ENCODE assay signal across 8 cellular contexts in genomic region chr7:157568785-157569584, GRCh38.
A peak's percentile ranks its signal among the peaks of the same experiment; 100 is the strongest.
DNase-seq lines count a peak whose midpoint lies in the region; ATAC-seq and TF ChIP-seq lines count a peak whose summit lies in the region.

No MANE protein-coding gene starts in this region.

- H3K4me3 ChIP-seq in fibroblast of villous mesenchyme (ENCODE audit: low read depth, low read length) (peak overlapping the region; percentile 52), neuronal stem cell (ENCODE audit: low read length in 2 of 2) (peak overlapping the region in 1 of 2 donors; percentile 18)

- H3K4ac ChIP-seq in H9 (ENCODE audit: low read depth, low read length) = no peak overlapping the region
- H3K4ac ChIP-seq in neuronal stem cell (ENCODE audit: low read length) = no peak overlapping the region

- no peaks in the 10 kb centered on the region for H4K20me1 ChIP-seq in H9 (ENCODE audit: control insufficient read depth, insufficient read depth, insufficient read length)

- H2BK15ac ChIP-seq in H9 (ENCODE audit: low read depth, low read length) = no peak overlapping the region
- peak overlapping the region; percentile 41 for H2BK15ac ChIP-seq in neuronal stem cell (ENCODE audit: low read length)

- H3K27ac ChIP-seq in H9 (ENCODE audit: insufficient read length, low read depth, low read length) (no peak overlapping the region), neuronal stem cell (replicated peaks; ENCODE audit: low read length) (no peak overlapping the region)

- H3T11ph ChIP-seq in H9 (ENCODE audit: low read length) = no peak overlapping the region

- peaks cover 15 to 18% of the 10 kb centered on the region in 2 experiments for H3K4me1 Mint-ChIP-seq in H9
- H3K4me1 Mint-ChIP-seq in activated T-cell treated with anti-CD3 and anti-CD28 coated beads, Interleukin-2, amount 50 U/mL, for 72 hours (ENCODE audit: low read depth) = peaks cover 46% of the 10 kb centered on the region

- TF ChIP-seq CTCF in H9 (conservative IDR thresholded peaks at IDR 0.05) = no peak
- TF ChIP-seq CTCF in fibroblast of villous mesenchyme (IDR thresholded peaks at IDR 0.05; ENCODE audit: insufficient read depth, low read depth, low read length) = no peak

- no peak overlapping the region for H3K23ac ChIP-seq in H9 (ENCODE audit: insufficient read length, low read depth, low read length)
- H3K23ac ChIP-seq in neuronal stem cell (ENCODE audit: low read depth, low read length, poor library complexity) = peak overlapping the region; percentile 18

- H2AK5ac ChIP-seq in H9 (ENCODE audit: insufficient read length, low read length) (no peak overlapping the region), neuronal stem cell (ENCODE audit: low read depth, low read length) (no peak overlapping the region)

- H2BK120ac ChIP-seq in H9 (ENCODE audit: low read depth, low read length, poor library complexity, severe bottlenecking) (no peak overlapping the region), neuronal stem cell (ENCODE audit: low read depth, low read length) (no peak overlapping the region)

- H3K36me3 ChIP-seq in neuronal stem cell (replicated peaks in 1 of 2; ENCODE audit: control insufficient read depth in 2 of 2, insufficient read depth in 2 of 2, low read length in 2 of 2) = peaks cover 32 to 100% of the 10 kb centered on the region in 2 donors

- no peak overlapping the region for H3K18ac ChIP-seq in H9 (ENCODE audit: insufficient read length, low read depth, low read length)
- peak overlapping the region; percentile 41 for H3K18ac ChIP-seq in neuronal stem cell (ENCODE audit: low read length)

- H3K4me1 ChIP-seq in H9 (ENCODE audit: insufficient read depth, low read length) (no peaks in the 10 kb centered on the region), neuronal stem cell (ENCODE audit: control insufficient read depth in 2 of 2, insufficient read depth in 1 of 2, low read depth in 1 of 2, low read length in 2 of 2) (peaks cover 22 to 26% of the 10 kb centered on the region in 2 donors)

- H3K14ac ChIP-seq in H9 (ENCODE audit: insufficient read depth, low read length) (peak overlapping the region; percentile 51; the same call in 1 of the 2 replicates), neuronal stem cell (ENCODE audit: low read length) (peak overlapping the region; percentile 33)

- H3K79me1 ChIP-seq in H9 (ENCODE audit: insufficient read depth, low read depth, low read length, poor library complexity, severe bottlenecking) = no peaks in the 10 kb centered on the region
- H3K79me1 ChIP-seq in neuronal stem cell (ENCODE audit: low read depth, low read length) = no peaks in the 10 kb centered on the region

- no peak overlapping the region for H2AFZ ChIP-seq in H9 (ENCODE audit: low read length)
- no peak overlapping the region for H2AFZ ChIP-seq in neuronal stem cell (ENCODE audit: low read length)

- peaks cover 98% of the 10 kb centered on the region for H3K27me3 Mint-ChIP-seq in H9 (ENCODE audit: low read depth)
- peaks cover 6% of the 10 kb centered on the region for H3K27me3 Mint-ChIP-seq in activated T-cell treated with anti-CD3 and anti-CD28 coated beads, Interleukin-2, amount 50 U/mL, for 72 hours (ENCODE audit: low read depth)

- H2BK12ac ChIP-seq in H9 (ENCODE audit: insufficient read length, low read depth, low read length) = no peak overlapping the region
- H2BK12ac ChIP-seq in neuronal stem cell (ENCODE audit: low read length) = no peak overlapping the region

- no peaks in the 10 kb centered on the region for H3K79me2 ChIP-seq in H9 (ENCODE audit: insufficient read depth, low read length)

- DNase-seq in CD1c-positive myeloid dendritic cell (ENCODE audit: extremely low spot score) (peak; percentile 21), H9 (peak; percentile 63), NCI-H187 treated with DMSO at 0.1 percent for 48 hours (lab: John Stamatoyannopoulos, UW) (peak; percentile 61), fibroblast of villous mesenchyme (ENCODE audit: low read depth) (peak; percentile 10), neuronal stem cell (ENCODE audit: low spot score) (peak; percentile 26), stromal cell of bone marrow (ENCODE audit: low read depth) (peak; percentile 1), AML-193 (lab: John Stamatoyannopoulos, UW) (no peak)
- DNase-seq in activated T-cell treated with anti-CD3 and anti-CD28 coated beads, Interleukin-2, amount 50 U/mL, for 72 hours = peak; percentile 54 to 57

- H3K36me3 Mint-ChIP-seq in H9 (ENCODE audit: insufficient read depth in 1 of 3, low read depth in 3 of 3) = no peaks in the 10 kb centered on the region
- no peaks in the 10 kb centered on the region for H3K36me3 Mint-ChIP-seq in activated T-cell treated with anti-CD3 and anti-CD28 coated beads, Interleukin-2, amount 50 U/mL, for 72 hours (ENCODE audit: insufficient read depth in 2 of 2)

- H2BK20ac ChIP-seq in H9 (ENCODE audit: low read depth, low read length, poor library complexity, severe bottlenecking) = no peak overlapping the region

- peak overlapping the region in 1 of 3 experiments; percentile 27; a peak in 1 of 7 replicates for H3K27ac Mint-ChIP-seq in H9
- H3K27ac Mint-ChIP-seq in activated T-cell treated with anti-CD3 and anti-CD28 coated beads, Interleukin-2, amount 50 U/mL, for 72 hours = peak overlapping the region; percentile 45

- H4K91ac ChIP-seq in H9 (ENCODE audit: insufficient read length, low read depth, low read length) (no peak overlapping the region), neuronal stem cell (ENCODE audit: low read depth, low read length, poor library complexity) (no peak overlapping the region)

- H3K27me3 ChIP-seq in H9 (ENCODE audit: insufficient read depth, low read length) = no peaks in the 10 kb centered on the region
- no peaks in the 10 kb centered on the region for H3K27me3 ChIP-seq in neuronal stem cell (ENCODE audit: control insufficient read depth in 3 of 3, insufficient read depth in 3 of 3, low read depth in 1 of 3, low read length in 3 of 3)

- no CpG with 5 or more reads among the region's 34 CpGs for WGBS in H9 (ENCODE audit: extremely low coverage, insufficient read length, low lambda C conversion rate)
- no CpG with 5 or more reads among the region's 34 CpGs for WGBS in neuronal stem cell (ENCODE audit: extremely low coverage in 2 of 2, insufficient read length in 2 of 2, insufficient replicate concordance in 1 of 2), 2 donors

- H3K56ac ChIP-seq in H9 (ENCODE audit: insufficient read length, low read depth, low read length) = no peak overlapping the region

- no peaks in the 10 kb centered on the region for H3K9me3 Mint-ChIP-seq in H9
- H3K9me3 Mint-ChIP-seq in activated T-cell treated with anti-CD3 and anti-CD28 coated beads, Interleukin-2, amount 50 U/mL, for 72 hours = no peaks in the 10 kb centered on the region

- H4K8ac ChIP-seq in H9 (replicated peaks; ENCODE audit: insufficient read length, low read depth, low read length) = no peak overlapping the region
- H4K8ac ChIP-seq in neuronal stem cell (ENCODE audit: low read depth, low read length) = no peak overlapping the region

- H3K4me2 ChIP-seq in H9 (ENCODE audit: insufficient read depth, insufficient read length, low read length) = peak overlapping the region; percentile 35
- no peak overlapping the region for H3K4me2 ChIP-seq in neuronal stem cell (ENCODE audit: insufficient read depth, low read length, poor library complexity, severe bottlenecking)

- H3K4me3 Mint-ChIP-seq in H9 = peak overlapping the region; percentile 65 to 76
- peak overlapping the region; percentile 83 to 91 for H3K4me3 Mint-ChIP-seq in activated T-cell treated with anti-CD3 and anti-CD28 coated beads, Interleukin-2, amount 50 U/mL, for 72 hours

- peak; percentile 61 to 68 for ATAC-seq in activated T-cell treated with anti-CD3 and anti-CD28 coated beads, Interleukin-2, amount 50 U/mL, for 72 hours (replicated peaks in 1 of 2)

- H3K9me3 ChIP-seq in H9 (ENCODE audit: control insufficient read depth, low read depth, low read length) (no peaks in the 10 kb centered on the region), neuronal stem cell (replicated peaks in 1 of 2; ENCODE audit: control insufficient read depth in 2 of 2, insufficient read depth in 1 of 2, low read depth in 1 of 2, low read length in 2 of 2) (peaks cover 5 to 20% of the 10 kb centered on the region in 2 donors)

- no peaks in the 10 kb centered on the region for H3K23me2 ChIP-seq in H9 (ENCODE audit: insufficient read length, low read depth, low read length, poor library complexity, severe bottlenecking)

- no peak overlapping the region for H3K9ac ChIP-seq in H9 (ENCODE audit: extremely low read depth, insufficient read length, low read length)
- H3K9ac ChIP-seq in neuronal stem cell (ENCODE audit: low read depth, low read length, poor library complexity) = no peak overlapping the region

- H4K5ac ChIP-seq in H9 (ENCODE audit: insufficient read length, low read depth, low read length) = no peak overlapping the region

- H2BK5ac ChIP-seq in H9 (ENCODE audit: insufficient read length, low read length) = no peak overlapping the region
- no peak overlapping the region for H2BK5ac ChIP-seq in neuronal stem cell (ENCODE audit: low read length)

Comparison
In these comparisons a context has a peak if more than half of its experiments do, and no peak if none do; other contexts are left out.
1. DNase-seq: peak in CD1c-positive myeloid dendritic cell (single experiment), H9 (single experiment), NCI-H187 treated with DMSO at 0.1 percent for 48 hours (single experiment), activated T-cell treated with anti-CD3 and anti-CD28 coated beads, Interleukin-2, amount 50 U/mL, for 72 hours (2 of 2), fibroblast of villous mesenchyme (single experiment), neuronal stem cell (single experiment) and stromal cell of bone marrow (single experiment); none in AML-193 (0 of 2).